Comparison of ENCODE assay signal across 9 cellular contexts in genomic region chr2:227766361-227766883, GRCh38. TPM values are rescaled to one million over a fixed set of nuclear protein-coding genes. Genes with fewer than 3 reads are reported as not detected.
DNase-seq lines count a peak whose midpoint lies in the region; ATAC-seq and TF ChIP-seq lines count a peak whose summit lies in the region.
"Had no signal": no experiment of that assay in that cellular context is flagged by ENCODE, and none has a peak within 500 bp of the region (broad histone marks: within the 10 kb centered on the region; RNA-seq: fewer than 3 reads in every experiment).

No MANE protein-coding gene starts in this region.

- DNase-seq in Daoy (ENCODE audit: low read depth) (peak; percentile 81), HT1080 (ENCODE audit: low read depth) (peak; percentile 73), RWPE1 (ENCODE audit: low spot score) (peak; percentile 72), germinal center (ENCODE audit: low spot score) (peak; percentile 64), trophoblast cell (peak; percentile 54 to 87), upper lobe of left lung (peak; percentile 52 to 84)
- DNase-seq in activated effector memory CD4-positive, alpha-beta T cell treated with Interleukin-2 at 50 U/mL for 16 hours = peak; percentile 36

- ATAC-seq in GM21526 (IDR thresholded peaks at IDR 0.05; ENCODE audit: low FRiP score, unreplicated experiment) (peak; percentile 98), upper lobe of left lung (ENCODE audit: low FRiP score in 2 of 2) (peak; percentile 91 to 97)

- WGBS in trophoblast cell (ENCODE audit: extremely low coverage, insufficient coverage, insufficient read length) = no CpG with 5 or more reads among the region's 12 CpGs
- 21 to 25% methylated on average over 12 of the region's 12 CpGs for WGBS in upper lobe of left lung, 2 donors

- TF ChIP-seq EP300 in upper lobe of left lung (IDR thresholded peaks at IDR 0.05) = no peak

- H2BK120ac ChIP-seq in trophoblast cell (ENCODE audit: insufficient read depth, low read length, poor library complexity) = no peak overlapping the region

- POLR2A ChIA-PET in RWPE1 (lab: Yijun Ruan, JAX; ENCODE audit: low non-redundant PET) = no interaction called here

- no peak overlapping the region for H2AFZ ChIP-seq in trophoblast cell (ENCODE audit: insufficient read depth, low read length, poor library complexity)

- peaks cover 2% of the 10 kb centered on the region for H3K79me1 ChIP-seq in trophoblast cell (ENCODE audit: low read length)

- H3K36me3 ChIP-seq in trophoblast cell (ENCODE audit: control insufficient read depth in 1 of 2, insufficient read depth in 2 of 2, low read length in 2 of 2) (no peaks in the 10 kb centered on the region), upper lobe of left lung (no peaks in the 10 kb centered on the region)

- no peak overlapping the region for H4K91ac ChIP-seq in trophoblast cell (ENCODE audit: low read depth, low read length)

- H3K18ac ChIP-seq in trophoblast cell (ENCODE audit: low read length) = no peak overlapping the region

- H4K8ac ChIP-seq in trophoblast cell (ENCODE audit: low read depth, low read length) = no peak overlapping the region

- H3K4me3 ChIP-seq in trophoblast cell (ENCODE audit: low read depth, low read length) = no peak overlapping the region
- H3K4me3 ChIP-seq in upper lobe of left lung = no peak overlapping the region

- no peak overlapping the region for H2AK5ac ChIP-seq in trophoblast cell (ENCODE audit: low read length)

- no peak overlapping the region for H2BK12ac ChIP-seq in trophoblast cell (ENCODE audit: low read length)

- no peaks in the 10 kb centered on the region for H3K9me3 ChIP-seq in trophoblast cell (ENCODE audit: insufficient read depth, low read depth, low read length)
- H3K9me3 ChIP-seq in upper lobe of left lung = no peaks in the 10 kb centered on the region

- H3K23ac ChIP-seq in trophoblast cell (ENCODE audit: low read length) = no peak overlapping the region

- H3K4me1 ChIP-seq in trophoblast cell (ENCODE audit: control insufficient read depth in 1 of 2, insufficient read depth in 2 of 2, low read length in 2 of 2) (peaks cover 0 to 2% of the 10 kb centered on the region in 2 experiments), upper lobe of left lung (peaks cover 0 to 17% (median 7%) of the 10 kb centered on the region in 4 donors)

- no peak overlapping the region for H3K4me2 ChIP-seq in trophoblast cell (ENCODE audit: low read length)

- H3K79me2 ChIP-seq in trophoblast cell (ENCODE audit: control insufficient read depth, insufficient read depth, low read length, poor library complexity) = no peaks in the 10 kb centered on the region

- TF ChIP-seq CTCF in RWPE1 (conservative IDR thresholded peaks at IDR 0.05; ENCODE audit: low read depth) (peak; percentile 82), upper lobe of left lung (IDR thresholded peaks at IDR 0.05) (peak; percentile 80 to 91 (median 83))

- no peak overlapping the region for H3K27ac ChIP-seq in RWPE1
- no peak overlapping the region for H3K27ac ChIP-seq in trophoblast cell (ENCODE audit: low read depth, low read length)
- H3K27ac ChIP-seq in upper lobe of left lung = no peak overlapping the region

- TF ChIP-seq POLR2A in upper lobe of left lung (IDR thresholded peaks at IDR 0.05) = no peak

- H3K27me3 ChIP-seq in trophoblast cell (ENCODE audit: insufficient read depth, low read length) (no peaks in the 10 kb centered on the region), upper lobe of left lung (no peaks in the 10 kb centered on the region)

- no peak overlapping the region for H2BK5ac ChIP-seq in trophoblast cell (ENCODE audit: low read depth, low read length, poor library complexity)

- CTCF ChIA-PET in RWPE1 (lab: Yijun Ruan, JAX) = interaction anchor here (0.6 to 3.2 kb wide), 13 partner anchors 11 to 636 kb away, joined by 3 to 43 read pairs (median 4); no protein-coding TSS in a partner anchor

- H3K14ac ChIP-seq in trophoblast cell (ENCODE audit: low read length) = no peak overlapping the region

- no peak overlapping the region for H4K12ac ChIP-seq in trophoblast cell (ENCODE audit: low read depth, low read length)

- no peak overlapping the region for H3K9ac ChIP-seq in trophoblast cell (ENCODE audit: low read length)

- H3K4ac ChIP-seq in trophoblast cell (ENCODE audit: low read depth, low read length) = no peak overlapping the region

RNA-seq across cellular contexts. Expression of gene SCYGR8, which starts 20.7 kb away (rescaled TPM):
- total RNA-seq in Daoy (2014; rRNA removed; shearing (Covaris generic)) = not detected in 2 replicates
- total RNA-seq in HT1080 (2014; rRNA removed; shearing (Covaris generic)) = not detected in 2 replicates
- polyA plus RNA-seq in HT1080 (2015; cell fraction: cytosol; rRNA removed) = not detected in 2 replicates
- polyA plus RNA-seq in HT1080 (2015; cell fraction: nucleus; rRNA removed) = not detected in 2 replicates
- not detected in 2 replicates for polyA plus RNA-seq in trophoblast cell (2013)
- not detected for total RNA-seq in upper lobe of left lung
- total RNA-seq: mononuclear cell had no signal

RNA-seq across cellular contexts. Expression of gene SCYGR7, which starts 38.3 kb away (rescaled TPM):
- total RNA-seq in Daoy (2014; rRNA removed; shearing (Covaris generic)) = not detected in 2 replicates
- total RNA-seq in HT1080 (2014; rRNA removed; shearing (Covaris generic)) = not detected in 2 replicates
- polyA plus RNA-seq in HT1080 (2015; cell fraction: cytosol; rRNA removed) = not detected in 2 replicates
- not detected in 2 replicates for polyA plus RNA-seq in HT1080 (2015; cell fraction: nucleus; rRNA removed)
- polyA plus RNA-seq in trophoblast cell (2013) = not detected in 2 replicates
- not detected for total RNA-seq in upper lobe of left lung
- total RNA-seq: mononuclear cell had no signal

RNA-seq across cellular contexts. Expression of gene SCYGR6, which starts 41.9 kb away (rescaled TPM):
- not detected in 2 replicates for total RNA-seq in Daoy (2014; rRNA removed; shearing (Covaris generic))
- not detected in 2 replicates for total RNA-seq in HT1080 (2014; rRNA removed; shearing (Covaris generic))
- polyA plus RNA-seq in HT1080 (2015; cell fraction: cytosol; rRNA removed) = not detected in 2 replicates
- polyA plus RNA-seq in HT1080 (2015; cell fraction: nucleus; rRNA removed) = not detected in 2 replicates
- not detected in 2 replicates for polyA plus RNA-seq in trophoblast cell (2013)
- not detected for total RNA-seq in upper lobe of left lung
- total RNA-seq: mononuclear cell had no signal

RNA-seq across cellular contexts. Expression of gene CCL20, which starts 47.2 kb away (rescaled TPM):
- 3.8 and 4.0 TPM in 2 replicates for total RNA-seq in Daoy (2014; rRNA removed; shearing (Covaris generic))
- 0.23 and 0.92 TPM in 2 replicates for total RNA-seq in HT1080 (2014; rRNA removed; shearing (Covaris generic))
- 1.8 and 3.2 TPM in 2 replicates for polyA plus RNA-seq in HT1080 (2015; cell fraction: cytosol; rRNA removed)
- polyA plus RNA-seq in HT1080 (2015; cell fraction: nucleus; rRNA removed) = 2.5 and 9.4 TPM in 2 replicates
- not detected in 2 replicates for polyA plus RNA-seq in trophoblast cell (2013)
- total RNA-seq in upper lobe of left lung = 1 to 10 TPM in 4 of 6 donors, under 1 TPM in 1, not detected in 1; 0.66 to 8.6 (median 3.8) TPM

RNA-seq across cellular contexts. Expression of gene SLC19A3, which starts 48.6 kb away (rescaled TPM):
- total RNA-seq in Daoy (2014; rRNA removed; shearing (Covaris generic)) = 0.63 and 1.2 TPM in 2 replicates
- not detected in 2 replicates for total RNA-seq in HT1080 (2014; rRNA removed; shearing (Covaris generic))
- polyA plus RNA-seq in HT1080 (2015; cell fraction: cytosol; rRNA removed) = 0.07 TPM in 1 of 2 replicates, not detected in the other
- 0.09 and 0.51 TPM in 2 replicates for polyA plus RNA-seq in HT1080 (2015; cell fraction: nucleus; rRNA removed)
- polyA plus RNA-seq in trophoblast cell (2013) = 8.2 and 8.7 TPM in 2 replicates
- 10 to 100 TPM; 12.6 to 53.4 (median 32.1) TPM for total RNA-seq in upper lobe of left lung
- total RNA-seq: mononuclear cell had no signal
